ENCODE assay signal across 8 cellular contexts in genomic region chrX:47562615-47563243, GRCh38. TPM values are rescaled to one million over a fixed set of nuclear protein-coding genes. Genes with fewer than 3 reads are reported as not detected.
DNase-seq lines count a peak whose midpoint lies in the region; ATAC-seq and TF ChIP-seq lines count a peak whose summit lies in the region.

No MANE protein-coding gene starts in this region.

- H3K27me3 Mint-ChIP-seq in endodermal cell (ENCODE audit: insufficient read depth) = no peaks in the 10 kb centered on the region

- H3K27me3 ChIP-seq in right cardiac atrium (ENCODE audit: control insufficient read depth, insufficient read depth) (no peaks in the 10 kb centered on the region), endodermal cell (ENCODE audit: control insufficient read depth, insufficient read depth, low read length, poor library complexity, severe bottlenecking) (no peaks in the 10 kb centered on the region), thoracic aorta (replicated peaks; ENCODE audit: insufficient read depth) (no peaks in the 10 kb centered on the region)

- H3K9me3 ChIP-seq in right cardiac atrium (ENCODE audit: control insufficient read depth, low read length) = no peaks in the 10 kb centered on the region
- no peaks in the 10 kb centered on the region for H3K9me3 ChIP-seq in endodermal cell (ENCODE audit: control insufficient read depth, low read length)
- no peaks in the 10 kb centered on the region for H3K9me3 ChIP-seq in thoracic aorta

- peaks cover 30% of the 10 kb centered on the region for H3K36me3 Mint-ChIP-seq in endodermal cell (ENCODE audit: low read depth)

- H3K4me3 Mint-ChIP-seq in endodermal cell = peak overlapping the region; percentile 79

- H3K9ac ChIP-seq in endodermal cell (ENCODE audit: extremely low read depth, low read length, poor library complexity, severe bottlenecking) = no peak overlapping the region

- intact Hi-C loops in right cardiac atrium (cut with DNase I) (loop anchor here in 1 of 4 donors (5.0 kb wide), 1 partner anchor 85 kb away; no protein-coding TSS in a partner anchor), cardiac septum (cut with DNase I) (no loop called here)

- peak overlapping the region; percentile 81 for H3K27ac Mint-ChIP-seq in endodermal cell

- H3K36me3 ChIP-seq in endodermal cell (ENCODE audit: control insufficient read depth, insufficient read depth, low read length) (peaks cover 33% of the 10 kb centered on the region), thoracic aorta (peaks cover 10% of the 10 kb centered on the region)

- H3K9me3 Mint-ChIP-seq in endodermal cell = peaks cover 60% of the 10 kb centered on the region

- no peak for DNase-seq in right cardiac atrium
- DNase-seq in cardiac septum (ENCODE audit: low spot score) = no peak
- DNase-seq in RPMI7951 (ENCODE audit: low read depth) = peak; percentile 43
- DNase-seq in endodermal cell = peak; percentile 70
- DNase-seq in thoracic aorta (ENCODE audit: low spot score) = no peak
- DNase-seq in putamen (ENCODE audit: low spot score) = no peak

- peaks cover 3% of the 10 kb centered on the region for H3K4me1 ChIP-seq in right cardiac atrium (ENCODE audit: control insufficient read depth, insufficient read depth, low read length)
- no peaks in the 10 kb centered on the region for H3K4me1 ChIP-seq in endodermal cell (ENCODE audit: control insufficient read depth, insufficient read depth, low read length)
- peaks cover 3 to 21% of the 10 kb centered on the region in 2 donors for H3K4me1 ChIP-seq in thoracic aorta (ENCODE audit: control insufficient read depth in 1 of 2, low read depth in 2 of 2)

- whole genome bisulfite sequencing in right cardiac atrium = 77% methylated on average over 13 of the region's 13 CpGs
- WGBS in endodermal cell (ENCODE audit: insufficient coverage in 1 of 2, insufficient read length in 1 of 2), 2 experiments = 60 to 91% methylated on average over 1 to 13 of the region's 13 CpGs

- H3K27ac ChIP-seq in right cardiac atrium (ENCODE audit: low read length) = peak overlapping the region; percentile 42
- H3K27ac ChIP-seq in endodermal cell (ENCODE audit: low read depth, low read length) = no peak overlapping the region
- no peak overlapping the region for H3K27ac ChIP-seq in thoracic aorta

- H3K4me3 ChIP-seq in right cardiac atrium (ENCODE audit: low read length) = no peak overlapping the region
- H3K4me3 ChIP-seq in endodermal cell (ENCODE audit: low read length) = no peak overlapping the region
- H3K4me3 ChIP-seq in thoracic aorta = peak overlapping the region; percentile 88

- TF ChIP-seq CTCF in endodermal cell (conservative IDR thresholded peaks at IDR 0.05) (peak; percentile 67), thoracic aorta (IDR thresholded peaks at IDR 0.05) (peak; percentile 13)

- H3K4me1 Mint-ChIP-seq in endodermal cell = no peaks in the 10 kb centered on the region

- no peak for ATAC-seq in right cardiac atrium
- no peak for ATAC-seq in thoracic aorta (ENCODE audit: insufficient number of reproducible peaks, low FRiP score, low read depth)
- no peak for ATAC-seq in HG03342 (IDR thresholded peaks at IDR 0.05; ENCODE audit: unreplicated experiment)
- ATAC-seq in GM18498 (IDR thresholded peaks at IDR 0.05; ENCODE audit: unreplicated experiment) = no peak

RNA-seq across cellular contexts. Expression of gene ARAF, which starts 1.7 kb away (rescaled TPM):
- total RNA-seq in right cardiac atrium = 10 to 100 TPM; 65.9 to 73.2 (median 69.2) TPM
- 33.2 TPM for polyA plus RNA-seq in right cardiac atrium
- 69.9 TPM for total RNA-seq in cardiac septum
- 37.3 and 41.5 TPM in 2 replicates for total RNA-seq in RPMI7951 (2014; rRNA removed; shearing (Covaris generic))
- 10 to 100 TPM; 47.7 to 48.7 TPM for total RNA-seq in endodermal cell
- polyA plus RNA-seq in endodermal cell (2013, experiment 1 of 2) = 45.6 TPM
- 36.8 TPM for polyA plus RNA-seq in endodermal cell (2013, experiment 2 of 2)
- total RNA-seq in thoracic aorta = 10 to 100 TPM; 44.5 to 52.3 TPM

RNA-seq across cellular contexts. Expression of gene TIMP1, which starts 19.5 kb away (rescaled TPM):
- total RNA-seq in right cardiac atrium (100 to 1,000 TPM; 254 to 515 (median 403) TPM), cardiac septum (255 TPM), endodermal cell (10 to 100 TPM; 63.5 to 74.8 TPM), thoracic aorta (1,000 to 10,000 TPM in 1 of 2 donors, 100 to 1,000 TPM in 1; 635 to 1,379 TPM)
- 284 TPM for polyA plus RNA-seq in right cardiac atrium
- total RNA-seq in RPMI7951 (2014; rRNA removed; shearing (Covaris generic)) = 737 and 969 TPM in 2 replicates
- 64.2 TPM for polyA plus RNA-seq in endodermal cell (2013, experiment 1 of 2)
- polyA plus RNA-seq in endodermal cell (2013, experiment 2 of 2) = 63.0 TPM

RNA-seq across cellular contexts. Expression of gene SYN1, which starts 56.9 kb away (rescaled TPM):
- total RNA-seq in right cardiac atrium = 10 to 100 TPM in 2 of 4 donors, 1 to 10 TPM in 2; 8.6 to 17.5 (median 13.0) TPM
- 21.9 TPM for polyA plus RNA-seq in right cardiac atrium
- 12.1 TPM for total RNA-seq in cardiac septum
- 0.12 and 0.20 TPM in 2 replicates for total RNA-seq in RPMI7951 (2014; rRNA removed; shearing (Covaris generic))
- 1 to 10 TPM; 4.9 to 5.3 TPM for total RNA-seq in endodermal cell
- polyA plus RNA-seq in endodermal cell (2013, experiment 1 of 2) = 5.5 TPM
- 4.5 TPM for polyA plus RNA-seq in endodermal cell (2013, experiment 2 of 2)
- total RNA-seq in thoracic aorta = under 1 TPM; 0.27 to 0.85 TPM

Comparison
In these comparisons a context has a peak if more than half of its experiments do, and no peak if none do; other contexts are left out.
1. DNase-seq: peak in RPMI7951 (single experiment) and endodermal cell (single experiment); none in right cardiac atrium (0 of 3), cardiac septum (single experiment), thoracic aorta (single experiment) and putamen (single experiment).